Comparison of ENCODE assay signal across 16 cellular contexts in genomic region chr9:92846662-92847145, GRCh38. TPM values are rescaled to one million over a fixed set of nuclear protein-coding genes. Genes with fewer than 3 reads are reported as not detected.
A peak's percentile ranks its signal among the peaks of the same experiment; 100 is the strongest.
DNase-seq lines count a peak whose midpoint lies in the region; FAIRE-seq and TF ChIP-seq lines count a peak whose summit lies in the region.
"Had no signal": no experiment of that assay in that cellular context is flagged by ENCODE, and none has a peak within 500 bp of the region (broad histone marks: within the 10 kb centered on the region; RNA-seq: fewer than 3 reads in every experiment).

No MANE protein-coding gene starts in this region.

- no peak overlapping the region for H3K27ac ChIP-seq in HEK293 (ENCODE audit: extremely low read depth, low read depth, low read length)
- H3K27ac ChIP-seq in temporal lobe (ENCODE audit: low read depth, low read length), result peak overlapping the region; percentile 34
- H3K27ac ChIP-seq: HL-60, KMS-11, SK-N-MC had no signal

- no peak for FAIRE-seq in HTR-8/SVneo (lab: Jason Lieb, UNC)

- no peaks in the 10 kb centered on the region for H3K9me3 ChIP-seq in HEK293 (ENCODE audit: control insufficient read depth, insufficient read depth, low read depth, low read length)

- DNase-seq in astrocyte of the spinal cord (ENCODE audit: low read depth, low spot score), result peak; percentile 11
- peak; percentile 1 for DNase-seq in fibroblast of pulmonary artery (ENCODE audit: low read depth)
- DNase-seq in NCI-H1092 (lab: John Stamatoyannopoulos, UW), result no peak
- DNase-seq in AG08395 (ENCODE audit: low spot score), result no peak
- no peak for DNase-seq in HTR-8/SVneo (ENCODE audit: insufficient read length, low spot score)
- DNase-seq: C1 segment of cervical spinal cord, HCEC 1CT, MG63, NCI-H1105, NCI-H1694 treated with DMSO at 0.1 percent for 48 hours, NCI-H774 had no signal

- CTCF ChIA-PET in HEK293 (lab: Yijun Ruan, JAX), result no interaction called here

- H3K36me3 ChIP-seq in HEK293 (ENCODE audit: control insufficient read depth in 2 of 2, insufficient read depth in 1 of 2, low read length in 2 of 2), result peaks cover 4 to 56% of the 10 kb centered on the region in 2 experiments; a peak in 2 of 3 replicates

- TF ChIP-seq CTCF in HEK293 (tag by site-specific recombination; IDR thresholded peaks at IDR 0.05) (no peak), astrocyte of the spinal cord (IDR thresholded peaks at IDR 0.05; ENCODE audit: low read depth, low read length) (no peak), fibroblast of pulmonary artery (IDR thresholded peaks at IDR 0.05; ENCODE audit: low read length, missing control alignments) (no peak)

- POLR2A ChIA-PET in HEK293 (lab: Yijun Ruan, JAX), result no interaction called here

- no peak overlapping the region for H3K4me3 ChIP-seq in HEK293 (ENCODE audit: low read depth, low read length)
- no peak overlapping the region for H3K4me3 ChIP-seq in astrocyte of the spinal cord (ENCODE audit: low read depth, low read length)
- H3K4me3 ChIP-seq in fibroblast of pulmonary artery (replicated peaks; ENCODE audit: low read depth, low read length), result no peak overlapping the region
- H3K4me3 ChIP-seq: MG63, SK-N-MC had no signal

- in situ Hi-C loops in astrocyte of the spinal cord (cut with HindIII; ENCODE audit: low sequenced_read_pairs), result no loop called here

- H3K4me1 ChIP-seq in HEK293 (ENCODE audit: control insufficient read depth, insufficient read depth, low read length), result no peaks in the 10 kb centered on the region

TF ChIP-seq in HEK293, 187 proteins besides CTCF, POLR2A, EP300 and RAD21 (continues in another document):
- TF ChIP-seq ZNF654 (tag by site-specific recombination; IDR thresholded peaks at IDR 0.05; ENCODE audit: low read depth) (no peak), ZFP41 (tag by site-specific recombination; IDR thresholded peaks at IDR 0.05; ENCODE audit: borderline replicate concordance) (no peak), ZNF175 (tag by site-specific recombination; IDR thresholded peaks at IDR 0.05) (no peak), ZNF274 (IDR thresholded peaks at IDR 0.05; ENCODE audit: low read length) (no peak), ZNF274 (tag by site-specific recombination; IDR thresholded peaks at IDR 0.05; ENCODE audit: borderline replicate concordance) (peak; percentile 78; the same call in 1 of the 2 replicates), ZBTB7A (tag by site-specific recombination; IDR thresholded peaks at IDR 0.05; ENCODE audit: low read depth) (no peak), ZFP3 (tag by site-specific recombination; IDR thresholded peaks at IDR 0.05; ENCODE audit: low read depth) (no peak), ZNF501 (tag by site-specific recombination; IDR thresholded peaks at IDR 0.05) (no peak), SETDB1 (IDR thresholded peaks at IDR 0.05; ENCODE audit: insufficient read length, low read length) (peak; percentile 100), ZNF558 (tag by site-specific recombination; IDR thresholded peaks at IDR 0.05) (peak; percentile 60; the same call in 1 of the 2 replicates), GLIS1 (tag by site-specific recombination; IDR thresholded peaks at IDR 0.05) (no peak), MEIS1 (CRISPR knock-in tag; IDR thresholded peaks at IDR 0.05; ENCODE audit: borderline replicate concordance) (no peak), PBX3 (CRISPR knock-in tag; IDR thresholded peaks at IDR 0.05) (no peak), ZNF670 (tag by site-specific recombination; IDR thresholded peaks at IDR 0.05; ENCODE audit: low read depth) (no peak), SALL2 (tag by site-specific recombination; IDR thresholded peaks at IDR 0.05; ENCODE audit: borderline replicate concordance) (no peak), MZF1 (tag by site-specific recombination; IDR thresholded peaks at IDR 0.05; ENCODE audit: borderline replicate concordance) (no peak), ZNF157 (tag by site-specific recombination; IDR thresholded peaks at IDR 0.05) (no peak), TRIM28 (IDR thresholded peaks at IDR 0.05; ENCODE audit: borderline replicate concordance, low read length) (peak; percentile 96), ZSCAN16 (tag by site-specific recombination; IDR thresholded peaks at IDR 0.05) (no peak), KLF17 (tag by site-specific recombination; IDR thresholded peaks at IDR 0.05) (no peak), GFI1B (tag by site-specific recombination; IDR thresholded peaks at IDR 0.05) (no peak), ZNF112 (tag by site-specific recombination; IDR thresholded peaks at IDR 0.05) (no peak), YY2 (tag by site-specific recombination; IDR thresholded peaks at IDR 0.05) (no peak), ZNF23 (tag by site-specific recombination; IDR thresholded peaks at IDR 0.05; ENCODE audit: borderline replicate concordance) (no peak), ZNF514 (tag by site-specific recombination; IDR thresholded peaks at IDR 0.05) (no peak)
- TF ChIP-seq, protein P1, sequence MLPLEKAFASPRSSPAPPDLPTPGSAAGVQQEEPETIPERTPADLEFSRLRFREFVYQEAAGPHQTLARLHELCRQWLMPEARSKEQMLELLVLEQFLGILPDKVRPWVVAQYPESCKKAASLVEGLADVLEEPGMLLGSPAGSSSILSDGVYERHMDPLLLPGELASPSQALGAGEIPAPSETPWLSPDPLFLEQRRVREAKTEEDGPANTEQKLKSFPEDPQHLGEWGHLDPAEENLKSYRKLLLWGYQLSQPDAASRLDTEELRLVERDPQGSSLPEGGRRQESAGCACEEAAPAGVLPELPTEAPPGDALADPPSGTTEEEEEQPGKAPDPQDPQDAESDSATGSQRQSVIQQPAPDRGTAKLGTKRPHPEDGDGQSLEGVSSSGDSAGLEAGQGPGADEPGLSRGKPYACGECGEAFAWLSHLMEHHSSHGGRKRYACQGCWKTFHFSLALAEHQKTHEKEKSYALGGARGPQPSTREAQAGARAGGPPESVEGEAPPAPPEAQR (tag by site-specific recombination; IDR thresholded peaks at IDR 0.05), result no peak
- TF ChIP-seq, protein P2, sequence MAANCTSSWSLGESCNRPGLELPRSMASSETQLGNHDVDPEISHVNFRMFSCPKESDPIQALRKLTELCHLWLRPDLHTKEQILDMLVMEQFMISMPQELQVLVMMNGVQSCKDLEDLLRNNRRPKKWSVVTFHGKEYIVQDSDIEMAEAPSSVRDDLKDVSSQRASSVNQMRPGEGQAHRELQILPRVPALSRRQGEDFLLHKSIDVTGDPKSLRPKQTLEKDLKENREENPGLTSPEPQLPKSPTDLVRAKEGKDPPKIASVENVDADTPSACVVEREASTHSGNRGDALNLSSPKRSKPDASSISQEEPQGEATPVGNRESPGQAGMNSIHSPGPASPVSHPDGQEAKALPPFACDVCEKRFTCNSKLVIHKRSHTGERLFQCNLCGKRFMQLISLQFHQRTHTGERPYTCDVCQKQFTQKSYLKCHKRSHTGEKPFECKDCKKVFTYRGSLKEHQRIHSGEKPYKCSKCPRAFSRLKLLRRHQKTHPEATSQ (tag by site-specific recombination; IDR thresholded peaks at IDR 0.05), result no peak
- TF ChIP-seq, protein P3, sequence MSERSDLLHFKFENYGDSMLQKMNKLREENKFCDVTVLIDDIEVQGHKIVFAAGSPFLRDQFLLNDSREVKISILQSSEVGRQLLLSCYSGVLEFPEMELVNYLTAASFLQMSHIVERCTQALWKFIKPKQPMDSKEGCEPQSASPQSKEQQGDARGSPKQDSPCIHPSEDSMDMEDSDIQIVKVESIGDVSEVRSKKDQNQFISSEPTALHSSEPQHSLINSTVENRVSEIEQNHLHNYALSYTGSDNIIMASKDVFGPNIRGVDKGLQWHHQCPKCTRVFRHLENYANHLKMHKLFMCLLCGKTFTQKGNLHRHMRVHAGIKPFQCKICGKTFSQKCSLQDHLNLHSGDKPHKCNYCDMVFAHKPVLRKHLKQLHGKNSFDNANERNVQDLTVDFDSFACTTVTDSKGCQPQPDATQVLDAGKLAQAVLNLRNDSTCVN (tag by site-specific recombination; optimal IDR thresholded peaks at IDR 0.05), result no peak
- TF ChIP-seq, protein P4, sequence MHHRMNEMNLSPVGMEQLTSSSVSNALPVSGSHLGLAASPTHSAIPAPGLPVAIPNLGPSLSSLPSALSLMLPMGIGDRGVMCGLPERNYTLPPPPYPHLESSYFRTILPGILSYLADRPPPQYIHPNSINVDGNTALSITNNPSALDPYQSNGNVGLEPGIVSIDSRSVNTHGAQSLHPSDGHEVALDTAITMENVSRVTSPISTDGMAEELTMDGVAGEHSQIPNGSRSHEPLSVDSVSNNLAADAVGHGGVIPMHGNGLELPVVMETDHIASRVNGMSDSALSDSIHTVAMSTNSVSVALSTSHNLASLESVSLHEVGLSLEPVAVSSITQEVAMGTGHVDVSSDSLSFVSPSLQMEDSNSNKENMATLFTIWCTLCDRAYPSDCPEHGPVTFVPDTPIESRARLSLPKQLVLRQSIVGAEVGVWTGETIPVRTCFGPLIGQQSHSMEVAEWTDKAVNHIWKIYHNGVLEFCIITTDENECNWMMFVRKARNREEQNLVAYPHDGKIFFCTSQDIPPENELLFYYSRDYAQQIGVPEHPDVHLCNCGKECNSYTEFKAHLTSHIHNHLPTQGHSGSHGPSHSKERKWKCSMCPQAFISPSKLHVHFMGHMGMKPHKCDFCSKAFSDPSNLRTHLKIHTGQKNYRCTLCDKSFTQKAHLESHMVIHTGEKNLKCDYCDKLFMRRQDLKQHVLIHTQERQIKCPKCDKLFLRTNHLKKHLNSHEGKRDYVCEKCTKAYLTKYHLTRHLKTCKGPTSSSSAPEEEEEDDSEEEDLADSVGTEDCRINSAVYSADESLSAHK (tag by site-specific recombination; IDR thresholded peaks at IDR 0.05), result no peak

RNA-seq across cellular contexts. Expression of gene ZNF484, which starts 31.1 kb away (rescaled TPM):
- total RNA-seq in temporal lobe, result 52.1 TPM

Comparison
In these comparisons a context has a peak if more than half of its experiments do, and no peak if none do; other contexts are left out.
1. DNase-seq: peak in astrocyte of the spinal cord (single experiment) and fibroblast of pulmonary artery (single experiment); none in NCI-H1092 (single experiment), AG08395 (single experiment) and HTR-8/SVneo (single experiment).